In genomic region chr11:120776683-120777010, GRCh38 we compare ENCODE assay signal across 24 cellular contexts.
"Had no signal": no experiment of that assay in that cellular context is flagged by ENCODE, and none has a peak within 500 bp of the region (broad histone marks: within the 10 kb centered on the region; RNA-seq: fewer than 3 reads in every experiment).

No MANE protein-coding gene starts in this region.

- H3K4me1 ChIP-seq: esophagus squamous epithelium, gastroesophageal sphincter, spleen, stomach had no signal

- DNase-seq: effector memory CD8-positive, alpha-beta T cell; esophagus squamous epithelium; foreskin fibroblast; glutamatergic neuron; immature natural killer cell; left colon; left ventricle myocardium superior; mesenchymal stem cell; midbrain; posterior cingulate gyrus; spleen; stimulated activated CD4-positive, alpha-beta T cell treated with anti-CD3 and anti-CD28 coated beads, Interleukin-15, amount 100 ng/mL, for 24 hours; stimulated activated CD4-positive, alpha-beta T cell treated with anti-CD3 and anti-CD28 coated beads, Interleukin-1b, Interleukin-23, amount 100 ng/mL, for 48 hours; stimulated activated CD4-positive, alpha-beta T cell treated with anti-CD3 and anti-CD28 coated beads, Interleukin-4, amount 100 ng/mL, for 24 hours; stimulated activated naive B cell treated with anti-CD40 and anti-IgM and Interleukin-4, amounts not matched to agents 10 μg/mL and 1 μg/mL and 100 μg/mL, for 72 hours; stomach; substantia nigra had no signal

- H3K36me3 Mint-ChIP-seq: immature natural killer cell; natural killer cell treated with Interleukin-12 subunit alpha and Interleukin-12 subunit beta and Interleukin-15 and Interleukin-18, amount 100 ng/mL, for 72 hours; stimulated activated naive B cell treated with anti-CD40 and anti-IgM and Interleukin-4, amounts not matched to agents 10 μg/mL and 1 μg/mL and 100 μg/mL, for 72 hours; type B pancreatic cell had no signal

- H3K27ac ChIP-seq: esophagus squamous epithelium, gastroesophageal sphincter, neutrophil, spleen, stomach had no signal

- H3K36me3 ChIP-seq: esophagus squamous epithelium, gastroesophageal sphincter, neutrophil, spleen, stomach had no signal

- H3K27ac Mint-ChIP-seq: effector memory CD8-positive, alpha-beta T cell; natural killer cell treated with Interleukin-12 subunit alpha and Interleukin-12 subunit beta and Interleukin-15 and Interleukin-18, amount 100 ng/mL, for 72 hours; stimulated activated naive B cell treated with anti-CD40 and anti-IgM and Interleukin-4, amounts not matched to agents 10 μg/mL and 1 μg/mL and 100 μg/mL, for 72 hours; type B pancreatic cell had no signal

- H3K9me3 Mint-ChIP-seq: effector memory CD8-positive, alpha-beta T cell; natural killer cell treated with Interleukin-12 subunit alpha and Interleukin-12 subunit beta and Interleukin-15 and Interleukin-18, amount 100 ng/mL, for 72 hours had no signal

- H3K4me3 Mint-ChIP-seq: effector memory CD8-positive, alpha-beta T cell; immature natural killer cell; natural killer cell treated with Interleukin-12 subunit alpha and Interleukin-12 subunit beta and Interleukin-15 and Interleukin-18, amount 100 ng/mL, for 72 hours; stimulated activated naive B cell treated with anti-CD40 and anti-IgM and Interleukin-4, amounts not matched to agents 10 μg/mL and 1 μg/mL and 100 μg/mL, for 72 hours; type B pancreatic cell had no signal

- H3K9me3 ChIP-seq: esophagus squamous epithelium, gastroesophageal sphincter, neutrophil, stomach had no signal

- H3K4me3 ChIP-seq: esophagus squamous epithelium, gastroesophageal sphincter, lung, spleen, stomach had no signal

- FAIRE-seq: keratinocyte, urothelium cell line had no signal

- H3K27me3 ChIP-seq: neutrophil had no signal
